ENCODE assay signal across 21 cellular contexts in the genomic region with DNA sequence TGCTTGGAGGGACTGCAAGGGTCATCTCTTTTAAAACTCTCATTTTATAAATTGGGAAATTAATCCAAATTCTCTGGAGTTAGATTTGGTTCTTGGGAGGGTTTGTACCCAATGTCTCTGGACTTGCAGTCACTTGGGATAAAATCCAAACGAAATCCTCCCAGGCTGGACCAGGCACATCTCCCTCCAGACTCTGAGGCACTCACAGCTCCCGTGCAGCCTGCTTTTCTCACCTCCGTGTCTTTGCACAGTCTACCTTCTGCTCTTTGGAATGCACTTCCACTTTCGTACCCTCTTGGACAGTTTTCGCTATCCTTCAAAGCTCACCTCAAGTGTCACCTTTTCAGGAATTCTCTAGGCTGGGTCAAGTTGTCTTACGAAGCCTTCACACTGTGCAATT.
DNase-seq lines count a peak whose midpoint lies in the region; ATAC-seq, FAIRE-seq and TF ChIP-seq lines count a peak whose summit lies in the region.
"Had no signal": no experiment of that assay in that cellular context is flagged by ENCODE, and none has a peak within 500 bp of the region (broad histone marks: within the 10 kb centered on the region; RNA-seq: fewer than 3 reads in every experiment).

No MANE protein-coding gene starts in this region.

- CTCF ChIA-PET in H1 (lab: Charles Lee; ENCODE audit: partially characterized antibody) = interaction anchor here (0.9 to 5.8 kb wide), 9 partner anchors 8 to 314 kb away, joined by 3 to 28 read pairs (median 4); partner anchors contain the start of gene MYCN
- CTCF ChIA-PET in OCI-LY7 (lab: Charles Lee; ENCODE audit: unreplicated experiment) = no interaction called here

- no peaks in the 10 kb centered on the region for H3K27me3 Mint-ChIP-seq in activated T-helper 17 cell treated with anti-CD3 and anti-CD28 coated beads, Interleukin-2, amount 50 U/mL, for 72 hours

- peak overlapping the region in 1 of 4 experiments; percentile 42; a peak in 2 of 7 replicates for H3K9ac ChIP-seq in H1 (replicated peaks in 1 of 4; ENCODE audit: extremely low read depth in 1 of 4, low read depth in 3 of 4, low read length in 3 of 4)
- H3K9ac ChIP-seq in mesendoderm (ENCODE audit: low read length) = peak overlapping the region; percentile 25
- H3K9ac ChIP-seq: KMS-11 had no signal

- H2BK120ac ChIP-seq in H1 (replicated peaks; ENCODE audit: low read depth, low read length) (peak overlapping the region; percentile 66), mesendoderm (ENCODE audit: low read depth, low read length) (no peak overlapping the region)

- H3K27ac Mint-ChIP-seq in activated T-helper 17 cell treated with anti-CD3 and anti-CD28 coated beads, Interleukin-2, amount 50 U/mL, for 72 hours = no peak overlapping the region
- H3K27ac Mint-ChIP-seq: CD14-positive monocyte had no signal

- ATAC-seq in activated T-helper 17 cell treated with anti-CD3 and anti-CD28 coated beads, Interleukin-2, amount 50 U/mL, for 72 hours (replicated peaks) = no peak

- H2BK15ac ChIP-seq in H1 (ENCODE audit: low read length) (no peak overlapping the region), mesendoderm (replicated peaks; ENCODE audit: low read depth) (no peak overlapping the region)

- H3K36me3 Mint-ChIP-seq in activated T-helper 17 cell treated with anti-CD3 and anti-CD28 coated beads, Interleukin-2, amount 50 U/mL, for 72 hours (ENCODE audit: low read depth) = no peaks in the 10 kb centered on the region
- H3K36me3 Mint-ChIP-seq: CD14-positive monocyte had no signal

- TF ChIP-seq CTCF in H1 (IDR thresholded peaks at IDR 0.05; ENCODE audit: control extremely low read depth in 1 of 3, insufficient read depth in 1 of 3, low read depth in 1 of 3, low read length in 3 of 3) = no peak
- TF ChIP-seq CTCF in OCI-LY7 (conservative IDR thresholded peaks at IDR 0.05; ENCODE audit: low read length) = no peak

- H2BK5ac ChIP-seq in H1 (ENCODE audit: low read depth, low read length) (peak overlapping the region; percentile 96), mesendoderm (ENCODE audit: low read length) (peak overlapping the region; percentile 22)

- H4K8ac ChIP-seq in H1 (ENCODE audit: extremely low read depth, insufficient read depth, low read length) (no peak overlapping the region), mesendoderm (ENCODE audit: low read depth, low read length) (no peak overlapping the region)

- POLR2A ChIA-PET in H1 (lab: Charles Lee; ENCODE audit: partially characterized antibody) (interaction anchor here (1.6 to 5.0 kb wide), 4 partner anchors 10 to 166 kb away, joined by 3 to 46 read pairs (median 10); partner anchors contain the start of gene MYCN), OCI-LY7 (lab: Charles Lee) (no interaction called here)

- TF ChIP-seq POLR2A in H1 (IDR thresholded peaks at IDR 0.05; ENCODE audit: control extremely low read depth in 1 of 2, low read depth in 2 of 2, low read length in 2 of 2) = no peak

- H4K91ac ChIP-seq in H1 (replicated peaks; ENCODE audit: insufficient read length, low read length) = peak overlapping the region; percentile 56

- H2AK5ac ChIP-seq in H1 (ENCODE audit: low read depth, low read length) (peak overlapping the region; percentile 91; the same call in 1 of the 2 replicates), mesendoderm (ENCODE audit: low read length) (peak overlapping the region; percentile 91)

- H2AFZ ChIP-seq in H1 (ENCODE audit: low read length) (no peak overlapping the region; the same call in 1 of the 2 replicates), OCI-LY7 (ENCODE audit: low read length) (no peak overlapping the region)

- H3K4me3 ChIP-seq in H1 (ENCODE audit: extremely low read depth in 1 of 4, insufficient read depth in 2 of 4, low read depth in 3 of 4, low read length in 4 of 4) (peak overlapping the region in 1 of 4 experiments; percentile 51; a peak in 1 of 8 replicates), mesendoderm (ENCODE audit: low read length) (no peak overlapping the region), OCI-LY7 (ENCODE audit: low read depth, low read length, poor library complexity, severe bottlenecking) (no peak overlapping the region)

- TF ChIP-seq EP300 in H1 (IDR thresholded peaks at IDR 0.05; ENCODE audit: borderline replicate concordance in 1 of 2, low read depth in 2 of 2, low read length in 2 of 2) = no peak

- H3K4me2 ChIP-seq in H1 (ENCODE audit: insufficient read depth in 1 of 2, low read depth in 2 of 2, low read length in 2 of 2) (peak overlapping the region; percentile 76 to 96; a peak in 3 of 4 replicates), mesendoderm (ENCODE audit: low read length) (no peak overlapping the region), OCI-LY7 (ENCODE audit: low read length) (no peak overlapping the region)
- H3K4me2 ChIP-seq: KMS-11 had no signal

- H3K27ac ChIP-seq in H1 (ENCODE audit: low read depth, low read length) = no peak overlapping the region; the same call in 1 of the 2 replicates
- no peak overlapping the region for H3K27ac ChIP-seq in mesendoderm (ENCODE audit: low read depth, low read length)
- H3K27ac ChIP-seq in OCI-LY7 (ENCODE audit: low read depth, low read length, poor library complexity, severe bottlenecking) = no peak overlapping the region
- H3K27ac ChIP-seq: 22Rv1, KMS-11 had no signal

- FAIRE-seq in H1 (lab: Jason Lieb, UNC) = no peak
- FAIRE-seq: GM12891 had no signal

- H3K79me1 ChIP-seq in H1 (ENCODE audit: low read depth, low read length) = no peaks in the 10 kb centered on the region
- H3K79me1 ChIP-seq in mesendoderm (ENCODE audit: low read length) = no peaks in the 10 kb centered on the region

- H3K4me1 ChIP-seq in H1 (replicated peaks in 1 of 4; ENCODE audit: control insufficient read depth in 3 of 4, insufficient read depth in 4 of 4, low read length in 3 of 4) = peaks cover 23 to 41% (median 33%) of the 10 kb centered on the region in 4 experiments
- peaks cover 32% of the 10 kb centered on the region for H3K4me1 ChIP-seq in mesendoderm (ENCODE audit: control insufficient read depth, low read depth, low read length)
- H3K4me1 ChIP-seq in OCI-LY7 (ENCODE audit: insufficient read depth, low read length, poor library complexity, severe bottlenecking) = no peaks in the 10 kb centered on the region

- H3K9me2 ChIP-seq in OCI-LY7 (ENCODE audit: insufficient read depth, low read length) = no peaks in the 10 kb centered on the region

- peak overlapping the region; percentile 93 for H3K18ac ChIP-seq in H1 (ENCODE audit: extremely low read depth, low read length)
- H3K18ac ChIP-seq in mesendoderm (ENCODE audit: low read length) = peak overlapping the region; percentile 87

- H3K4ac ChIP-seq in H1 (replicated peaks; ENCODE audit: insufficient read length, low read depth, low read length) (peak overlapping the region; percentile 28), mesendoderm (ENCODE audit: low read depth, low read length) (no peak overlapping the region)

- H3K79me2 ChIP-seq in H1 (ENCODE audit: control insufficient read depth in 1 of 2, insufficient read depth in 2 of 2, low read length in 2 of 2) (no peaks in the 10 kb centered on the region), mesendoderm (ENCODE audit: control insufficient read depth, insufficient read depth, low read length) (no peaks in the 10 kb centered on the region), OCI-LY7 (ENCODE audit: insufficient read depth, low read depth, low read length) (no peaks in the 10 kb centered on the region)

- no TSS peak for BruUV-seq in OCI-LY7 (replicated peaks; lab: Mats Ljungman, UMichigan)

- peak overlapping the region; percentile 77 for H4K5ac ChIP-seq in H1 (ENCODE audit: insufficient read length, low read depth, low read length)
- H4K5ac ChIP-seq in mesendoderm (ENCODE audit: low read length) = peak overlapping the region; percentile 93

- no peak overlapping the region for H3K23ac ChIP-seq in H1 (ENCODE audit: insufficient read length)
- H3K23ac ChIP-seq in mesendoderm (ENCODE audit: low read length) = no peak overlapping the region

- intact Hi-C loops in OCI-LY7 (cut with micrococcal nuclease; ENCODE audit: unreplicated experiment) = no loop called here

- H3K9me3 ChIP-seq in H1 (ENCODE audit: insufficient read depth in 2 of 2, low read depth in 1 of 2, low read length in 1 of 2) (no peaks in the 10 kb centered on the region), OCI-LY7 (ENCODE audit: low read length) (no peaks in the 10 kb centered on the region)

- no peak for TF ChIP-seq RAD21 in H1 (IDR thresholded peaks at IDR 0.05 in 1 of 2, conservative IDR thresholded peaks at IDR 0.05 in 1 of 2; ENCODE audit: low read depth in 2 of 2, low read length in 2 of 2)

- no peak overlapping the region for H3K4me3 Mint-ChIP-seq in activated T-helper 17 cell treated with anti-CD3 and anti-CD28 coated beads, Interleukin-2, amount 50 U/mL, for 72 hours
- H3K4me3 Mint-ChIP-seq: CD14-positive monocyte had no signal

- H2BK20ac ChIP-seq in H1 (ENCODE audit: low read length) = peak overlapping the region; percentile 24; the same call in 1 of the 2 replicates

- H3K14ac ChIP-seq in H1 (ENCODE audit: insufficient read length) = no peak overlapping the region

- no peaks in the 10 kb centered on the region for H3K4me1 Mint-ChIP-seq in activated T-helper 17 cell treated with anti-CD3 and anti-CD28 coated beads, Interleukin-2, amount 50 U/mL, for 72 hours
- H3K4me1 Mint-ChIP-seq: CD14-positive monocyte had no signal

- 68% methylated on average over 6 of the region's 6 CpGs; no CpG with 5 or more reads in 1 of the 2 experiments for WGBS in H1 (ENCODE audit: extremely low coverage in 1 of 2, insufficient coverage in 1 of 2, insufficient read length in 1 of 2, insufficient replicate concordance in 2 of 2, low coverage in 1 of 2, low lambda C conversion rate in 2 of 2, missing lambda C conversion rate in 1 of 2), 2 experiments
- no CpG with 5 or more reads among the region's 6 CpGs for WGBS in mesendoderm (ENCODE audit: extremely low coverage, insufficient coverage, low lambda C conversion rate)

- H3K23me2 ChIP-seq in H1 (ENCODE audit: low read depth, low read length) = peaks cover 5% of the 10 kb centered on the region

- DNase-seq in NCI-H2227 (lab: John Stamatoyannopoulos, UW; ENCODE audit: unreplicated experiment) = peak; percentile 48
- DNase-seq in NCI-H2227 treated with DMSO at 0.1 percent for 48 hours (lab: John Stamatoyannopoulos, UW) = no peak
- no peak for DNase-seq in H1 (ENCODE audit: low read depth in 1 of 2, low spot score in 2 of 2)
- DNase-seq in mesendoderm = no peak
- no peak for DNase-seq in DMS 273 treated with DMSO at 0.1 percent for 48 hours (lab: John Stamatoyannopoulos, UW)
- no peak for DNase-seq in stimulated activated naive CD4-positive, alpha-beta T cell (lab: John Stamatoyannopoulos, UW)
- DNase-seq in OCI-LY7 (ENCODE audit: low spot score) = no peak
- DNase-seq: AML-193; GOT3; MV-4-11; NCI-H187; NCI-H2107; NCI-H446 treated with DMSO at 0.1 percent for 48 hours; NK-92 treated with Interleukin-12 subunit alpha and Interleukin-12 subunit beta, amount 100 ng/mL, for 24 hours; OCI-M1; Right ventricle myocardium superior had no signal

- no peaks in the 10 kb centered on the region for H3K9me3 Mint-ChIP-seq in activated T-helper 17 cell treated with anti-CD3 and anti-CD28 coated beads, Interleukin-2, amount 50 U/mL, for 72 hours

- H3K56ac ChIP-seq in H1 (replicated peaks; ENCODE audit: insufficient read length, low read depth, low read length) = peak overlapping the region; percentile 48
- peak overlapping the region; percentile 68 for H3K56ac ChIP-seq in mesendoderm (ENCODE audit: low read length)

- H3K36me3 ChIP-seq in H1 (ENCODE audit: control insufficient read depth in 2 of 4, insufficient read depth in 4 of 4, low read length in 3 of 4) (no peaks in the 10 kb centered on the region), mesendoderm (ENCODE audit: control insufficient read depth, insufficient read depth, low read length) (no peaks in the 10 kb centered on the region), OCI-LY7 (ENCODE audit: insufficient read depth, low read length) (no peaks in the 10 kb centered on the region)

- H4K20me1 ChIP-seq in H1 (replicated peaks in 1 of 2; ENCODE audit: control insufficient read depth in 1 of 2, insufficient read depth in 2 of 2, low read length in 2 of 2) (no peaks in the 10 kb centered on the region), OCI-LY7 (ENCODE audit: insufficient read depth, low read length) (no peaks in the 10 kb centered on the region)

- H3K27me3 ChIP-seq in H1 (replicated peaks in 1 of 4; ENCODE audit: control insufficient read depth in 3 of 4, extremely low read depth in 1 of 4, insufficient read depth in 3 of 4, low read length in 3 of 4) (no peaks in the 10 kb centered on the region), mesendoderm (ENCODE audit: insufficient read depth, low read length, poor library complexity) (no peaks in the 10 kb centered on the region)

- peak overlapping the region; percentile 94 for H2BK12ac ChIP-seq in H1 (ENCODE audit: low read depth, low read length)

Comparison
In these comparisons a context has a peak if more than half of its experiments do, and no peak if none do; other contexts are left out.
1. H3K4me2 ChIP-seq: peak in H1 (2 of 2); none in mesendoderm (single experiment) and OCI-LY7 (single experiment).